ENCODE assay signal across 17 cellular contexts in genomic region chr20:47687095-47687987, GRCh38.
"Had no signal": no experiment of that assay in that cellular context is flagged by ENCODE, and none has a peak within 500 bp of the region (broad histone marks: within the 10 kb centered on the region; RNA-seq: fewer than 3 reads in every experiment).

No MANE protein-coding gene starts in this region.

- DNase-seq: activated CD4-positive, alpha-beta T cell treated with anti-CD3 and anti-CD28 coated beads, Interleukin-2, amount 10 ng/mL, durations not matched to agents 24 days and 14 days; activated CD8-positive, alpha-beta T cell treated with anti-CD3 and anti-CD28 coated beads for 36 hours; activated naive CD4-positive, alpha-beta T cell treated with anti-CD3 and anti-CD28 coated beads for 36 hours; activated T-cell treated with anti-CD3 and anti-CD28 coated beads, Interleukin-2, amount 50 U/mL, for 1 hour; esophagus squamous epithelium; ovary; spleen; stimulated activated naive B cell treated with anti-CD40 and anti-IgM and Interleukin-4, amounts not matched to agents 10 μg/mL and 1 μg/mL and 100 μg/mL, for 72 hours; T-helper 1 cell; T-helper 9 cell had no signal

- H3K27ac ChIP-seq: coronary artery, esophagus squamous epithelium, hepatocyte, ovary, spleen, thoracic aorta, upper lobe of left lung had no signal

- H3K4me2 ChIP-seq: hepatocyte had no signal

- H3K79me2 ChIP-seq: hepatocyte had no signal

- H3K4me3 Mint-ChIP-seq: activated CD4-positive, alpha-beta T cell treated with anti-CD3 and anti-CD28 coated beads, Interleukin-2, amount 10 ng/mL, durations not matched to agents 24 days and 14 days; activated CD8-positive, alpha-beta T cell treated with anti-CD3 and anti-CD28 coated beads for 36 hours; activated naive CD4-positive, alpha-beta T cell treated with anti-CD3 and anti-CD28 coated beads for 36 hours; activated T-helper 17 cell treated with anti-CD3 and anti-CD28 coated beads, Interleukin-2, amount 50 U/mL, for 72 hours; central memory CD8-positive, alpha-beta T cell; memory B cell; stimulated activated naive B cell treated with anti-CD40 and anti-IgM and Interleukin-4, amounts not matched to agents 10 μg/mL and 1 μg/mL and 100 μg/mL, for 72 hours had no signal

- H3K36me3 ChIP-seq: ovary, spleen, thoracic aorta, upper lobe of left lung had no signal

- H3K27me3 Mint-ChIP-seq: activated CD8-positive, alpha-beta T cell treated with anti-CD3 and anti-CD28 coated beads for 36 hours had no signal

- H2AFZ ChIP-seq: hepatocyte had no signal

- H3K4me1 Mint-ChIP-seq: activated CD4-positive, alpha-beta T cell treated with anti-CD3 and anti-CD28 coated beads, Interleukin-2, amount 10 ng/mL, durations not matched to agents 24 days and 14 days; central memory CD8-positive, alpha-beta T cell; memory B cell; stimulated activated naive B cell treated with anti-CD40 and anti-IgM and Interleukin-4, amounts not matched to agents 10 μg/mL and 1 μg/mL and 100 μg/mL, for 72 hours had no signal

- H3K27ac Mint-ChIP-seq: activated CD4-positive, alpha-beta T cell treated with anti-CD3 and anti-CD28 coated beads, Interleukin-2, amount 10 ng/mL, durations not matched to agents 24 days and 14 days; activated CD8-positive, alpha-beta T cell treated with anti-CD3 and anti-CD28 coated beads for 36 hours; activated naive CD4-positive, alpha-beta T cell treated with anti-CD3 and anti-CD28 coated beads for 36 hours; activated T-helper 17 cell treated with anti-CD3 and anti-CD28 coated beads, Interleukin-2, amount 50 U/mL, for 72 hours; memory B cell; stimulated activated naive B cell treated with anti-CD40 and anti-IgM and Interleukin-4, amounts not matched to agents 10 μg/mL and 1 μg/mL and 100 μg/mL, for 72 hours had no signal

- H3K27me3 ChIP-seq: esophagus squamous epithelium, hepatocyte, ovary, spleen, upper lobe of left lung had no signal

- ATAC-seq: activated CD8-positive, alpha-beta T cell treated with anti-CD3 and anti-CD28 coated beads for 36 hours; activated T-helper 17 cell treated with anti-CD3 and anti-CD28 coated beads, Interleukin-2, amount 50 U/mL, for 72 hours; stimulated activated naive B cell treated with anti-CD40 and anti-IgM and Interleukin-4, amounts not matched to agents 10 μg/mL and 1 μg/mL and 100 μg/mL, for 72 hours had no signal

- H3K9me3 Mint-ChIP-seq: activated CD4-positive, alpha-beta T cell treated with anti-CD3 and anti-CD28 coated beads, Interleukin-2, amount 10 ng/mL, durations not matched to agents 24 days and 14 days; activated naive CD4-positive, alpha-beta T cell treated with anti-CD3 and anti-CD28 coated beads for 36 hours; activated T-helper 17 cell treated with anti-CD3 and anti-CD28 coated beads, Interleukin-2, amount 50 U/mL, for 72 hours; central memory CD8-positive, alpha-beta T cell; memory B cell had no signal

- H3K4me3 ChIP-seq: coronary artery, esophagus squamous epithelium, hepatocyte, ovary, spleen, thoracic aorta, upper lobe of left lung had no signal
